12 cellular contexts compared by ENCODE assay signal in the genomic region with DNA sequence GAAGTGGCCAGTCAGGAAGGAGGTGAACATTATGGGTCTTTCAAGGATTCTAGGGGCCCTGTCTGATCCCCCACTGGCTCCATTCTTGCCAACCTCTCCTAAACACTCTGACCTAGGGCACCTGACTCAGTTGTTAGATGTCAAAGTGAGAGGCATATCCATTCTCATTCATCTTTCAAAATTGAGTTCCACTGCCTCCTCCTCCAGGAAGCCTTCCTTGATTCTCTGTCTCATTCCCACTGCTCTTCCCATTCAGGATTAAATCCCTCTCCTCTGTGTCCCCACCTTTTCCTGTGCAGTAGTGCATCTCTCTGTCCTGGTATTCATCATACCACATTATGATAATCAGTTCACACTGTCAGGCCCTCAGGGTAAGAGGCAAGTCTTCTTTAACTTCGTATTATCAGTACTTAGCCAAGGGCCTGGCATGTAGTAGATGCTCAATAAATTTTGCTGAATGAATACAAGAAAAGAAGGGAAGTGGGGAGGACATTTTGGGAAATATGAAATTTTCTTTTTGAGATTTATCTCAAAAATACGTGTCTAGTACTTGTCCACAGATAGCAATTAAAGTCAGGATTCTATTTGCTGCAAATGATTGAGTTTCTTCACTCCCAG.
"Had no signal": no experiment of that assay in that cellular context is flagged by ENCODE, and none has a peak within 500 bp of the region (broad histone marks: within the 10 kb centered on the region; RNA-seq: fewer than 3 reads in every experiment).

No MANE protein-coding gene starts in this region.

- DNase-seq: activated CD8-positive, alpha-beta memory T cell treated with anti-CD3 and anti-CD28 coated beads for 24 hours; activated gamma-delta T cell treated with Interleukin-2 at 50 U/mL for 16 hours; glutamatergic neuron; mucosa of descending colon; occipital lobe; stimulated activated CD4-positive, alpha-beta T cell treated with anti-CD3 and anti-CD28 coated beads, Interleukin-4, amount 100 ng/mL, for 4 hours; tibial artery had no signal

- ATAC-seq: activated CD4-positive, CD25-positive, alpha-beta regulatory T cell treated with anti-CD3 and anti-CD28 coated beads, Interleukin-2, amount 50 U/mL, for 24 hours; esophagus mucosa; mucosa of descending colon had no signal

- H3K4me3 Mint-ChIP-seq: nephron had no signal

- H3K9me3 ChIP-seq: mucosa of descending colon, prostate gland, tibial artery had no signal

- H3K27me3 ChIP-seq: cardiac muscle cell had no signal

- H3K27ac ChIP-seq: cardiac muscle cell, prostate gland, tibial artery had no signal

- H3K36me3 ChIP-seq: cardiac muscle cell, prostate gland, tibial artery had no signal

- H3K9me3 Mint-ChIP-seq: nephron had no signal

- H3K4me3 ChIP-seq: cardiac muscle cell, mucosa of descending colon, prostate gland, tibial artery had no signal

- H3K4me1 ChIP-seq: prostate gland, tibial artery had no signal
